ENCODE assay signal across 1 cellular context in genomic region chr17:46141645-46142044, GRCh38.
TF ChIP-seq lines count a peak whose summit lies in the region.

No MANE protein-coding gene starts in this region.

TF ChIP-seq in WTC11, 78 proteins besides CTCF, POLR2A, EP300 and RAD21 (continued from another document):
- TF ChIP-seq ZMAT4 (CRISPR knock-in tag; IDR thresholded peaks at IDR 0.05) = no peak
- TF ChIP-seq MYBL2 (CRISPR knock-in tag; IDR thresholded peaks at IDR 0.05) = no peak
- TF ChIP-seq NR2C2 (CRISPR knock-in tag; IDR thresholded peaks at IDR 0.05) = no peak
- no peak for TF ChIP-seq MXD4 (CRISPR knock-in tag; IDR thresholded peaks at IDR 0.05; ENCODE audit: borderline replicate concordance)
- no peak for TF ChIP-seq SMAD4 (CRISPR knock-in tag; IDR thresholded peaks at IDR 0.05)
